23 cellular contexts compared by ENCODE assay signal in genomic region chr2:204662956-204663355, GRCh38.
DNase-seq lines count a peak whose midpoint lies in the region; ATAC-seq and TF ChIP-seq lines count a peak whose summit lies in the region.
"Had no signal": no experiment of that assay in that cellular context is flagged by ENCODE, and none has a peak within 500 bp of the region (broad histone marks: within the 10 kb centered on the region; RNA-seq: fewer than 3 reads in every experiment).

No MANE protein-coding gene starts in this region.

- no peak overlapping the region for H4K8ac ChIP-seq in IMR-90 (ENCODE audit: low read depth in 2 of 2, low read length in 2 of 2)
- H4K8ac ChIP-seq in mesenchymal stem cell (ENCODE audit: low read length): no peak overlapping the region
- no peak overlapping the region for H4K8ac ChIP-seq in H9 (replicated peaks; ENCODE audit: insufficient read length, low read depth, low read length)

- POLR2A ChIA-PET in IMR-90 (lab: Charles Lee; ENCODE audit: unreplicated experiment): no interaction called here

- H3K4me3 Mint-ChIP-seq in progenitor cell of endocrine pancreas (ENCODE audit: low read depth) (no peak overlapping the region), H9 (no peak overlapping the region)
- H3K4me3 Mint-ChIP-seq: CD14-positive monocyte; CD4-positive, alpha-beta T cell; CD8-positive, alpha-beta memory T cell; HFFc6 had no signal

- H3K18ac ChIP-seq in IMR-90 (ENCODE audit: low read depth, low read length) (no peak overlapping the region), mesenchymal stem cell (ENCODE audit: low read depth in 1 of 2, low read length in 2 of 2) (no peak overlapping the region), H9 (ENCODE audit: insufficient read length, low read depth, low read length) (no peak overlapping the region)

- ATAC-seq in IMR-90 (ENCODE audit: low read depth) (no peak), GM21381 (IDR thresholded peaks at IDR 0.05; ENCODE audit: unreplicated experiment) (no peak)

- CTCF ChIA-PET in IMR-90 (lab: Yijun Ruan, JAX): no interaction called here

- H3K9me1 ChIP-seq in IMR-90 (ENCODE audit: insufficient read depth, low read length): peaks cover 3% of the 10 kb centered on the region; the same call in 1 of the 2 replicates

- H4K5ac ChIP-seq in IMR-90 (ENCODE audit: low read depth, low read length) (no peak overlapping the region), H9 (ENCODE audit: insufficient read length, low read depth, low read length) (no peak overlapping the region)

- dilution Hi-C loops in IMR-90 (cut with HindIII; ENCODE audit: low sequenced_read_pairs, unreplicated experiment): no loop called here

- H3T11ph ChIP-seq in H9 (ENCODE audit: low read length): no peak overlapping the region

- H3K56ac ChIP-seq in IMR-90 (ENCODE audit: extremely low read depth, insufficient read depth, low read length) (no peak overlapping the region), H9 (ENCODE audit: insufficient read length, low read depth, low read length) (no peak overlapping the region)

- intact Hi-C loops in IMR-90 (cut with micrococcal nuclease): no loop called here

- no peak for TF ChIP-seq POLR2A in IMR-90 (IDR thresholded peaks at IDR 0.05; ENCODE audit: low read depth, low read length)

- BruUV-seq in IMR-90 (replicated peaks; lab: Mats Ljungman, UMichigan): no TSS peak

- in situ Hi-C loops in IMR-90 (cut with MboI; ENCODE audit: low sequenced_read_pairs): no loop called here

- H2BK15ac ChIP-seq in IMR-90 (ENCODE audit: low read depth, low read length): no peak overlapping the region; the same call in 2 of the 3 replicates
- H2BK15ac ChIP-seq in mesenchymal stem cell (ENCODE audit: low read depth, poor library complexity, severe bottlenecking): no peak overlapping the region
- H2BK15ac ChIP-seq in H9 (ENCODE audit: low read depth, low read length): no peak overlapping the region

- H2BK20ac ChIP-seq in IMR-90 (ENCODE audit: low read depth, low read length) (no peak overlapping the region), H9 (ENCODE audit: low read depth, low read length, poor library complexity, severe bottlenecking) (no peak overlapping the region)

- H4K20me1 ChIP-seq in IMR-90 (ENCODE audit: insufficient read depth, low read length) (no peaks in the 10 kb centered on the region), H9 (ENCODE audit: control insufficient read depth, insufficient read depth, insufficient read length) (no peaks in the 10 kb centered on the region), osteoblast (ENCODE audit: insufficient read depth, low read length) (no peaks in the 10 kb centered on the region)
- H4K20me1 ChIP-seq: BLaER1 treated with 17β-estradiol and CSF1 and Interleukin-3, amounts not matched to agents 10 nM and 100 nM had no signal

- TF ChIP-seq CTCF in IMR-90 (conservative IDR thresholded peaks at IDR 0.05; ENCODE audit: low read depth, low read length) (no peak), progenitor cell of endocrine pancreas (IDR thresholded peaks at IDR 0.05; ENCODE audit: unreplicated experiment) (no peak), H9 (conservative IDR thresholded peaks at IDR 0.05) (no peak), osteoblast (IDR thresholded peaks at IDR 0.05; ENCODE audit: extremely low read depth, low read depth, low read length) (no peak)

- H2BK5ac ChIP-seq in IMR-90 (ENCODE audit: low read depth, low read length, poor library complexity, severe bottlenecking) (no peak overlapping the region), mesenchymal stem cell (ENCODE audit: low read depth, low read length, poor library complexity, severe bottlenecking) (no peak overlapping the region), H9 (ENCODE audit: insufficient read length, low read length) (no peak overlapping the region)

- no peaks in the 10 kb centered on the region for H3K27me3 ChIP-seq in IMR-90 (ENCODE audit: control insufficient read depth, insufficient read depth, low read length)
- no peaks in the 10 kb centered on the region for H3K27me3 ChIP-seq in mesenchymal stem cell (ENCODE audit: control insufficient read depth in 1 of 2, insufficient read depth in 1 of 2, low read length in 2 of 2)
- H3K27me3 ChIP-seq in H9 (ENCODE audit: insufficient read depth, low read length): no peaks in the 10 kb centered on the region
- no peaks in the 10 kb centered on the region for H3K27me3 ChIP-seq in osteoblast (ENCODE audit: insufficient read depth, low read length)
- H3K27me3 ChIP-seq: BE2C; BLaER1 treated with 17β-estradiol and CSF1 and Interleukin-3, amounts not matched to agents 10 nM and 100 nM had no signal

- no peaks in the 10 kb centered on the region for H3K79me2 ChIP-seq in H9 (ENCODE audit: insufficient read depth, low read length)
- no peaks in the 10 kb centered on the region for H3K79me2 ChIP-seq in osteoblast (ENCODE audit: insufficient read depth, low read length)

- H2BK12ac ChIP-seq in mesenchymal stem cell (ENCODE audit: low read length in 2 of 2) (peak overlapping the region in 1 of 2 experiments; percentile 21), H9 (ENCODE audit: insufficient read length, low read depth, low read length) (no peak overlapping the region)

- no peak overlapping the region for H2AK9ac ChIP-seq in IMR-90 (replicated peaks; ENCODE audit: low read depth, low read length, poor library complexity)

- H3K9me3 Mint-ChIP-seq in progenitor cell of endocrine pancreas (ENCODE audit: low read depth): no peaks in the 10 kb centered on the region
- no peaks in the 10 kb centered on the region for H3K9me3 Mint-ChIP-seq in H9
- H3K9me3 Mint-ChIP-seq: CD4-positive, alpha-beta T cell; CD8-positive, alpha-beta memory T cell; HFFc6 had no signal

- peak; percentile 17 for DNase-seq in NCI-H82 (lab: John Stamatoyannopoulos, UW)
- no peak for DNase-seq in NCI-H82 treated with DMSO at 0.1 percent for 48 hours (lab: John Stamatoyannopoulos, UW; ENCODE audit: unreplicated experiment)
- no peak for DNase-seq in IMR-90
- DNase-seq in mesenchymal stem cell: no peak
- DNase-seq in progenitor cell of endocrine pancreas (ENCODE audit: low spot score, unreplicated experiment): no peak
- no peak for DNase-seq in H9
- DNase-seq in osteoblast (ENCODE audit: insufficient read length, low spot score, missing footprints): no peak
- DNase-seq: ACHN; AML-193; BE2C; Calu3; CD4-positive, alpha-beta T cell; CD8-positive, alpha-beta memory T cell; DMS53; DMS79 treated with DMSO at 0.1 percent for 48 hours; GF-D8; GM23248; HFFc6 had no signal

- no peak for TF ChIP-seq RAD21 in IMR-90 (IDR thresholded peaks at IDR 0.05; ENCODE audit: low read length)

- H3K36me3 ChIP-seq in IMR-90 (ENCODE audit: control insufficient read depth, insufficient read depth, low read length) (no peaks in the 10 kb centered on the region), mesenchymal stem cell (ENCODE audit: control insufficient read depth in 1 of 2, insufficient read depth in 2 of 2, low read depth in 1 of 2, low read length in 2 of 2) (no peaks in the 10 kb centered on the region), osteoblast (ENCODE audit: insufficient read depth, low read length) (no peaks in the 10 kb centered on the region)
- H3K36me3 ChIP-seq: BE2C; BLaER1 treated with 17β-estradiol and CSF1 and Interleukin-3, amounts not matched to agents 10 nM and 100 nM; HAP-1 had no signal

- H3K4me1 Mint-ChIP-seq in progenitor cell of endocrine pancreas (ENCODE audit: low read depth) (peaks cover 29% of the 10 kb centered on the region), H9 (peaks cover 8 to 12% of the 10 kb centered on the region in 2 experiments)
- H3K4me1 Mint-ChIP-seq: CD14-positive monocyte; CD8-positive, alpha-beta memory T cell had no signal

- H3K27me3 Mint-ChIP-seq in progenitor cell of endocrine pancreas (no peaks in the 10 kb centered on the region), H9 (ENCODE audit: low read depth) (no peaks in the 10 kb centered on the region)
- H3K27me3 Mint-ChIP-seq: CD4-positive, alpha-beta T cell; CD8-positive, alpha-beta memory T cell had no signal

- H3K36me3 Mint-ChIP-seq in progenitor cell of endocrine pancreas (ENCODE audit: insufficient read depth) (no peaks in the 10 kb centered on the region), H9 (ENCODE audit: insufficient read depth in 1 of 3, low read depth in 3 of 3) (no peaks in the 10 kb centered on the region)
- H3K36me3 Mint-ChIP-seq: CD14-positive monocyte; CD8-positive, alpha-beta memory T cell had no signal

- no peak overlapping the region for H2AFZ ChIP-seq in IMR-90 (replicated peaks; ENCODE audit: low read length, poor library complexity)
- H2AFZ ChIP-seq in mesenchymal stem cell (ENCODE audit: low read depth, low read length): no peak overlapping the region
- no peak overlapping the region for H2AFZ ChIP-seq in H9 (ENCODE audit: low read length)
- no peak overlapping the region for H2AFZ ChIP-seq in osteoblast (ENCODE audit: low read length)
- H2AFZ ChIP-seq: GM23248 had no signal

- H3K9me3 ChIP-seq in IMR-90 (ENCODE audit: control insufficient read depth, insufficient read depth, low read length) (no peaks in the 10 kb centered on the region), mesenchymal stem cell (ENCODE audit: control insufficient read depth, low read length) (no peaks in the 10 kb centered on the region), H9 (ENCODE audit: control insufficient read depth, low read depth, low read length) (no peaks in the 10 kb centered on the region), osteoblast (ENCODE audit: low read depth, low read length) (no peaks in the 10 kb centered on the region)
- H3K9me3 ChIP-seq: BE2C; BLaER1 treated with 17β-estradiol and CSF1 and Interleukin-3, amounts not matched to agents 10 nM and 100 nM; HAP-1 had no signal

- no peak overlapping the region for H3K23ac ChIP-seq in IMR-90 (ENCODE audit: low read depth, low read length)
- H3K23ac ChIP-seq in mesenchymal stem cell (ENCODE audit: low read length in 2 of 2): peak overlapping the region in 1 of 2 experiments; percentile 70
- H3K23ac ChIP-seq in H9 (ENCODE audit: insufficient read length, low read depth, low read length): no peak overlapping the region

- no peak overlapping the region for H2BK120ac ChIP-seq in IMR-90 (ENCODE audit: low read depth, low read length)
- H2BK120ac ChIP-seq in mesenchymal stem cell (ENCODE audit: low read depth, low read length): no peak overlapping the region
- H2BK120ac ChIP-seq in H9 (ENCODE audit: low read depth, low read length, poor library complexity, severe bottlenecking): no peak overlapping the region

- H3K4ac ChIP-seq in IMR-90 (ENCODE audit: low read depth, low read length) (no peak overlapping the region), mesenchymal stem cell (ENCODE audit: low read depth in 1 of 2, low read length in 2 of 2) (no peak overlapping the region), H9 (ENCODE audit: low read depth, low read length) (no peak overlapping the region)

- peaks cover 10% of the 10 kb centered on the region for H3K4me1 ChIP-seq in IMR-90 (ENCODE audit: control insufficient read depth, insufficient read depth, low read length)
- H3K4me1 ChIP-seq in mesenchymal stem cell (ENCODE audit: control insufficient read depth, insufficient read depth, low read depth, low read length): no peaks in the 10 kb centered on the region
- peaks cover 3% of the 10 kb centered on the region; the same call in 1 of the 2 replicates for H3K4me1 ChIP-seq in H9 (ENCODE audit: insufficient read depth, low read length)
- H3K4me1 ChIP-seq in osteoblast (ENCODE audit: insufficient read depth, low read length): peaks cover 19% of the 10 kb centered on the region
- H3K4me1 ChIP-seq: BE2C; BLaER1 treated with 17β-estradiol and CSF1 and Interleukin-3, amounts not matched to agents 10 nM and 100 nM had no signal

- no peak overlapping the region for H3K4me2 ChIP-seq in IMR-90 (ENCODE audit: low read depth, low read length)
- H3K4me2 ChIP-seq in mesenchymal stem cell (ENCODE audit: low read length, poor library complexity, severe bottlenecking): no peak overlapping the region
- no peak overlapping the region for H3K4me2 ChIP-seq in H9 (ENCODE audit: insufficient read depth, insufficient read length, low read length)
- H3K4me2 ChIP-seq in osteoblast (ENCODE audit: insufficient read depth, low read length): no peak overlapping the region
- H3K4me2 ChIP-seq: BLaER1 treated with 17β-estradiol and CSF1 and Interleukin-3, amounts not matched to agents 10 nM and 100 nM had no signal

- H3K23me2 ChIP-seq in H9 (ENCODE audit: insufficient read length, low read depth, low read length, poor library complexity, severe bottlenecking): no peaks in the 10 kb centered on the region

- H3K79me1 ChIP-seq in IMR-90 (ENCODE audit: low read depth in 1 of 2, low read length in 2 of 2): peaks cover 17 to 49% of the 10 kb centered on the region in 2 experiments; a peak in 3 of 4 replicates
- peaks cover 3% of the 10 kb centered on the region for H3K79me1 ChIP-seq in mesenchymal stem cell (replicated peaks; ENCODE audit: low read length, poor library complexity, severe bottlenecking)
- no peaks in the 10 kb centered on the region for H3K79me1 ChIP-seq in H9 (ENCODE audit: insufficient read depth, low read depth, low read length, poor library complexity, severe bottlenecking)

- H4K91ac ChIP-seq in IMR-90 (ENCODE audit: insufficient read depth, low read depth, low read length) (0 out of 2 replicates have a peak overlapping the region, but pooled peaks have one; percentile 18), mesenchymal stem cell (ENCODE audit: low read length) (no peak overlapping the region), H9 (ENCODE audit: insufficient read length, low read depth, low read length) (no peak overlapping the region)

- H3K14ac ChIP-seq in IMR-90 (replicated peaks; ENCODE audit: low read depth, low read length): no peak overlapping the region
- no peak overlapping the region for H3K14ac ChIP-seq in mesenchymal stem cell (ENCODE audit: low read length in 2 of 2)
- no peak overlapping the region for H3K14ac ChIP-seq in H9 (ENCODE audit: insufficient read depth, low read length)

- H3K27ac Mint-ChIP-seq in progenitor cell of endocrine pancreas (peak overlapping the region; percentile 62), H9 (no peak overlapping the region)
- H3K27ac Mint-ChIP-seq: CD14-positive monocyte; CD4-positive, alpha-beta T cell; CD8-positive, alpha-beta memory T cell; HFFc6 had no signal

- 98% methylated on average over 3 of the region's 5 CpGs; no CpG with 5 or more reads in 1 of the 2 experiments for WGBS in IMR-90 (ENCODE audit: extremely low coverage in 2 of 2, insufficient read length in 1 of 2), 2 experiments
- 98% methylated on average over 5 of the region's 5 CpGs for WGBS in mesenchymal stem cell
- WGBS in H9 (ENCODE audit: extremely low coverage, insufficient read length, low lambda C conversion rate): no CpG with 5 or more reads among the region's 5 CpGs

- no peak overlapping the region for H3K9ac ChIP-seq in IMR-90 (ENCODE audit: low read depth, low read length)
- no peak overlapping the region for H3K9ac ChIP-seq in mesenchymal stem cell (ENCODE audit: low read length)
- no peak overlapping the region for H3K9ac ChIP-seq in H9 (ENCODE audit: extremely low read depth, insufficient read length, low read length)
- H3K9ac ChIP-seq: BLaER1 treated with 17β-estradiol and CSF1 and Interleukin-3, amounts not matched to agents 10 nM and 100 nM; GM23248 had no signal

- H2AK5ac ChIP-seq in IMR-90 (ENCODE audit: low read depth, low read length) (peak overlapping the region; percentile 44; the same call in 1 of the 2 replicates), mesenchymal stem cell (ENCODE audit: low read length, severe bottlenecking) (peak overlapping the region; percentile 5), H9 (ENCODE audit: insufficient read length, low read length) (no peak overlapping the region)

- no peak overlapping the region for H3K27ac ChIP-seq in IMR-90 (ENCODE audit: insufficient read depth, low read length)
- H3K27ac ChIP-seq in mesenchymal stem cell (ENCODE audit: low read length, poor library complexity, severe bottlenecking): no peak overlapping the region
- H3K27ac ChIP-seq in H9 (ENCODE audit: insufficient read length, low read depth, low read length): no peak overlapping the region
- H3K27ac ChIP-seq in osteoblast (ENCODE audit: low read depth, low read length): no peak overlapping the region
- H3K27ac ChIP-seq: 22Rv1; BLaER1 treated with 17β-estradiol and CSF1 and Interleukin-3, amounts not matched to agents 10 nM and 100 nM; GM23248 had no signal

- H3K4me3 ChIP-seq in IMR-90 (ENCODE audit: insufficient read depth, low read depth, low read length) (no peak overlapping the region), mesenchymal stem cell (ENCODE audit: insufficient read depth in 1 of 2, low read depth in 1 of 2, low read length in 2 of 2) (no peak overlapping the region), osteoblast (ENCODE audit: insufficient read depth, low read length) (no peak overlapping the region)
- H3K4me3 ChIP-seq: BLaER1 treated with 17β-estradiol and CSF1 and Interleukin-3, amounts not matched to agents 10 nM and 100 nM; GM23248; HAP-1 had no signal
